In the genomic region with DNA sequence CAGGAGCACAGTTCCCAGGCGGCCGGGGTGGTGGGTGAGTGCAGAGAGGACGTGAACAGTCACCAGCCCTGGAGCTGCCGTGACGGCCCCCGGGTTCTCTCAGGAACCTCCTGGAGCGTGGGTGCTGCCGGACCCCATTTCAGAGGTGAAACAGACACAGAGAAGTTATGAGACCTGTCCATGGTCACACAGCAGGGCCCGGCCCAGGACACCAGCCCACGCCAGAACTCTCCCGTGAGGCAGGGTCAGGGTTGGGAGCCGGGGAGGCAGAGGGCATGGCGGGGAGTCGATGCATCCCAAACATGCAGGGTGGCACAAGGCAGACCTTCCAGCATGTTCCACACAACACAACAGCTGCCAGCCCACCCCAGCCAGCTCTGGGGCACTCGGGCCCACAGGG, we compare ENCODE assay signal across 22 cellular contexts. TPM values are rescaled to one million over a fixed set of nuclear protein-coding genes. Genes with fewer than 3 reads are reported as not detected.
"Had no signal": no experiment of that assay in that cellular context is flagged by ENCODE, and none has a peak within 500 bp of the region (broad histone marks: within the 10 kb centered on the region; RNA-seq: fewer than 3 reads in every experiment).

No MANE protein-coding gene starts in this region.

- H3K9me3 ChIP-seq: left ventricle myocardium inferior, mucosa of descending colon, tibial nerve had no signal

- H3K27ac Mint-ChIP-seq: activated T-helper 1 cell treated with anti-CD3 and anti-CD28 coated beads, Interleukin-12 subunit alpha, Interleukin-12 subunit beta, Interleukin-2, Interleukin-4 antibody, amounts not matched to agents 30 ng/mL and 10 ng/mL and 1 ng/mL, durations not matched to agents 14 hours and 24 hours and 36 hours; naive B cell had no signal

- ATAC-seq: mucosa of descending colon had no signal

- DNase-seq: activated CD4-positive, alpha-beta T cell treated with anti-CD3 and anti-CD28 coated beads, Interleukin-2, amount 50 U/mL, for 4 hours; activated gamma-delta T cell treated with Interleukin-2 at 50 U/mL for 16 hours; activated T-cell treated with anti-CD3 and anti-CD28 coated beads for 4 hours; effector CD4-positive, alpha-beta T cell; hypothalamus; left ventricle myocardium inferior; mesenchymal stem cell; naive B cell; nucleus accumbens; stimulated activated CD4-positive, alpha-beta T cell treated with anti-CD3 and anti-CD28 coated beads, Interleukin-1b, Interleukin-23, amount 100 ng/mL, for 48 hours; stimulated activated naive CD4-positive, alpha-beta T cell treated with Interleukin-2 at 50 U/mL for 16 hours; WERI-Rb-1 had no signal

- H3K27ac ChIP-seq: coronary artery, left ventricle myocardium inferior, WERI-Rb-1 had no signal

- H3K4me3 ChIP-seq: coronary artery, mucosa of descending colon, tibial nerve had no signal

- H3K9me3 Mint-ChIP-seq: activated T-helper 1 cell treated with anti-CD3 and anti-CD28 coated beads, Interleukin-12 subunit alpha, Interleukin-12 subunit beta, Interleukin-2, Interleukin-4 antibody, amounts not matched to agents 30 ng/mL and 10 ng/mL and 1 ng/mL, durations not matched to agents 14 hours and 24 hours and 36 hours; naive B cell had no signal

- H3K4me3 Mint-ChIP-seq: activated T-helper 1 cell treated with anti-CD3 and anti-CD28 coated beads, Interleukin-12 subunit alpha, Interleukin-12 subunit beta, Interleukin-2, Interleukin-4 antibody, amounts not matched to agents 30 ng/mL and 10 ng/mL and 1 ng/mL, durations not matched to agents 14 hours and 24 hours and 36 hours had no signal

RNA-seq across cellular contexts. Expression of a gene that starts 3.8 kb away (rescaled TPM):
- total RNA-seq: activated T-helper 1 cell treated with anti-CD3 and anti-CD28 coated beads, Interleukin-12 subunit alpha, Interleukin-12 subunit beta, Interleukin-2, Interleukin-4 antibody, amounts not matched to agents 30 ng/mL and 10 ng/mL and 1 ng/mL, durations not matched to agents 14 hours and 24 hours and 36 hours; aorta; frontal cortex; kidney epithelial cell; left ventricle myocardium inferior; mucosa of descending colon; subcutaneous adipose tissue; T-helper 2 cell treated with Interferon-gamma antibody and Interleukin-4, amounts not matched to agents 100 ng/mL and 5 ng/mL, for 36 hours; tibial nerve had no signal
- polyA plus RNA-seq: aorta, esophagus had no signal
